In the genomic region with DNA sequence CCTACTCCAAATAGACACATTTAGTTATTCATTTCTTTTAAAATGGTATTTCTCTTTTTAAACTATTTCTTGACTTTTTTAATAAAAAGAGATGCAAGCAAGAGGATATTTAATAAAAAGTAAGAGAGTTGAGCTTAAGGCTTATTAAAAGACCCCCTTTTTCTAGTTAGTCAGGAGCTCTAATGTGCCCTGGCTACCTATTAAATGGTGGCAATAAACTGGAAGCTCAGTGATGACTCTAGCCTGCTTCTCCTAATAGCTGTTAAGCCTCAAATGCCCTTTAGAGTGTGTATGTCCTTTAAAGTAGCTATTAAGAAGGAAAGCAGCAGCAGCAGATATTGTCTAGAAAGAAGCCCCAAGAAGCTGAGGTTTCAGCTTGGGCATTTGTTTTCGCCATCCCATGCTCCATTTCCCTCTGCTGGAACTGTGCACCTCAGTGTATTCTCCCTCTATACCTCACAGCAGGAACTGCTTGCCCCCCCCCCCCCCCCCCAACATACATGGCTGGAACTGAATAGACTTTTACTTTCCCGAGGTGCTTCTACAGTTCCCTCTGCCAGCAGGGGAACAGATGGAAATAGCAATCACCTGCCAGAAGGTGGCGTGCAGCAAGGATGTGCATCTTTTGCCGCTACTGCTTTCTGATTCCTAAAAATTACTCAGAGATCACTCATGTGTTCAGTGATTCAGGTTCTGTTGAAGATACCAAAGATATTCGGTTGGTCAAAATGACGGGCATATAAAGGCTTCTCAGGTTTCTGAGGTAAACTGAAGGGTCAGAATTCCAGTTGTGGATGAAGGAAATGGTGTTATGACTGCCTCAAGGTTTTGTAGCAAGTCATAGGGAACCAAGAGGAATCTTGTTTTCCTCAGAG, we compare ENCODE assay signal across 9 cellular contexts. TPM values are rescaled to one million over a fixed set of nuclear protein-coding genes. Genes with fewer than 3 reads are reported as not detected.
DNase-seq lines count a peak whose midpoint lies in the region; ATAC-seq and FAIRE-seq lines count a peak whose summit lies in the region.
"Had no signal": no experiment of that assay in that cellular context is flagged by ENCODE, and none has a peak within 500 bp of the region (broad histone marks: within the 10 kb centered on the region; RNA-seq: fewer than 3 reads in every experiment).

No MANE protein-coding gene starts in this region.

- H3K9me3 ChIP-seq in small intestine (ENCODE audit: control insufficient read depth, low read depth): no peaks in the 10 kb centered on the region

- 9 to 11% (median 10%) methylated on average over 6 of the region's 6 CpGs for WGBS in small intestine, 3 donors

- H3K27ac Mint-ChIP-seq in activated naive CD8-positive, alpha-beta T cell treated with anti-CD3 and anti-CD28 coated beads, Interleukin-2, amount 10 ng/mL, durations not matched to agents 7 days and 5 days: no peak overlapping the region

- H3K36me3 Mint-ChIP-seq in activated naive CD8-positive, alpha-beta T cell treated with anti-CD3 and anti-CD28 coated beads, Interleukin-2, amount 10 ng/mL, durations not matched to agents 7 days and 5 days: no peaks in the 10 kb centered on the region

- no peak overlapping the region for H3K4me3 ChIP-seq in small intestine (ENCODE audit: low read depth in 1 of 2, low read length in 2 of 2)

- H3K4me1 Mint-ChIP-seq in activated naive CD8-positive, alpha-beta T cell treated with anti-CD3 and anti-CD28 coated beads, Interleukin-2, amount 10 ng/mL, durations not matched to agents 7 days and 5 days: peaks cover 2% of the 10 kb centered on the region

- H3K27me3 Mint-ChIP-seq in activated naive CD8-positive, alpha-beta T cell treated with anti-CD3 and anti-CD28 coated beads, Interleukin-2, amount 10 ng/mL, durations not matched to agents 7 days and 5 days: peaks cover 39% of the 10 kb centered on the region

- no peaks in the 10 kb centered on the region for H3K4me1 ChIP-seq in small intestine (ENCODE audit: control insufficient read depth in 2 of 2, insufficient read depth in 1 of 2, low read depth in 1 of 2, low read length in 1 of 2)

- ATAC-seq in activated naive CD8-positive, alpha-beta T cell treated with anti-CD3 and anti-CD28 coated beads, Interleukin-2, amount 10 ng/mL, durations not matched to agents 7 days and 5 days (ENCODE audit: low read depth): peak; percentile 50

- H3K4me3 Mint-ChIP-seq in activated naive CD8-positive, alpha-beta T cell treated with anti-CD3 and anti-CD28 coated beads, Interleukin-2, amount 10 ng/mL, durations not matched to agents 7 days and 5 days: no peak overlapping the region

- FAIRE-seq in GM19239 (lab: Jason Lieb, UNC): peak; percentile 37
- no peak for FAIRE-seq in small intestine (lab: Jason Lieb, UNC)

- POLR2A ChIA-PET in activated naive CD8-positive, alpha-beta T cell treated with anti-CD3 and anti-CD28 coated beads, Interleukin-2, amount 10 ng/mL, durations not matched to agents 7 days and 5 days (lab: Charles Lee): no interaction called here

- peak; percentile 25 for DNase-seq in CMK (ENCODE audit: low read depth)
- DNase-seq in GM19239 (ENCODE audit: insufficient read length, low spot score): peak; percentile 14
- peak; percentile 20 for DNase-seq in HuH-7 (ENCODE audit: low spot score)
- DNase-seq in RPMI7951 (ENCODE audit: low read depth): peak; percentile 81
- peak; percentile 37 for DNase-seq in activated naive CD8-positive, alpha-beta T cell treated with anti-CD3 and anti-CD28 coated beads, Interleukin-2, amount 10 ng/mL, durations not matched to agents 7 days and 5 days
- DNase-seq in hepatic stellate cell (ENCODE audit: low spot score): peak; percentile 30
- peak; percentile 47 for DNase-seq in small intestine
- no peak for DNase-seq in central memory CD4-positive, alpha-beta T cell

- H3K9me3 Mint-ChIP-seq in activated naive CD8-positive, alpha-beta T cell treated with anti-CD3 and anti-CD28 coated beads, Interleukin-2, amount 10 ng/mL, durations not matched to agents 7 days and 5 days: no peaks in the 10 kb centered on the region

- no peaks in the 10 kb centered on the region for H3K36me3 ChIP-seq in small intestine (ENCODE audit: control insufficient read depth in 2 of 2, insufficient read depth in 2 of 2, low read length in 2 of 2)

- no peak overlapping the region for H3K27ac ChIP-seq in small intestine (ENCODE audit: low read depth in 1 of 2, low read length in 1 of 2)

- H3K27me3 ChIP-seq in small intestine (ENCODE audit: control insufficient read depth in 2 of 2, insufficient read depth in 2 of 2, low read length in 2 of 2): no peaks in the 10 kb centered on the region

RNA-seq across cellular contexts. Expression of a gene that starts 2.5 kb away (rescaled TPM):
- 18.3 and 24.1 TPM in 2 replicates for total RNA-seq in RPMI7951 (2014; rRNA removed; shearing (Covaris generic))
- not detected for total RNA-seq in activated naive CD8-positive, alpha-beta T cell treated with anti-CD3 and anti-CD28 coated beads, Interleukin-2, amount 10 ng/mL, durations not matched to agents 7 days and 5 days
- 1 to 10 TPM in 2 of 3 donors, not detected in 1; 1.1 to 1.7 TPM for polyA plus RNA-seq in small intestine
- total RNA-seq: T-helper 2 cell treated with Interferon-gamma antibody and Interleukin-4, amounts not matched to agents 100 ng/mL and 5 ng/mL, for 36 hours had no signal

Comparison
In these comparisons a context has a peak if more than half of its experiments do, and no peak if none do; other contexts are left out.
1. RNA of a gene that starts 2.5 kb away (total RNA-seq): 18.3 to 24.1 TPM in RPMI7951; not detected in activated naive CD8-positive, alpha-beta T cell treated with anti-CD3 and anti-CD28 coated beads, Interleukin-2, amount 10 ng/mL, durations not matched to agents 7 days and 5 days; every median in the first group is over 10 times any median in the second.